ENCODE assay signal across 5 cellular contexts in genomic region chr6:32009537-32009936, GRCh38. TPM values are rescaled to one million over a fixed set of nuclear protein-coding genes. Genes with fewer than 3 reads are reported as not detected.
"Had no signal": no experiment of that assay in that cellular context is flagged by ENCODE, and none has a peak within 500 bp of the region (broad histone marks: within the 10 kb centered on the region; RNA-seq: fewer than 3 reads in every experiment).

No MANE protein-coding gene starts in this region.

RNA-seq across cellular contexts. Expression of gene CYP21A2, which starts 28.7 kb away (rescaled TPM):
- total RNA-seq: skeletal muscle tissue, smooth muscle cell, urinary bladder had no signal
- polyA plus RNA-seq: mammary epithelial cell; naive thymus-derived CD8-positive, alpha-beta T cell; smooth muscle cell had no signal
